ENCODE assay signal across 8 cellular contexts in genomic region chr19:58573658-58574164, GRCh38. TPM values are rescaled to one million over a fixed set of nuclear protein-coding genes. Genes with fewer than 3 reads are reported as not detected.
DNase-seq lines count a peak whose midpoint lies in the region; ATAC-seq and TF ChIP-seq lines count a peak whose summit lies in the region.

No MANE protein-coding gene starts in this region.

- intact Hi-C loops in activated CD4-positive, alpha-beta memory T cell treated with anti-CD3 and anti-CD28 coated beads for 36 hours (cut with micrococcal nuclease): loop anchor here (1.0 kb wide), 5 partner anchors 14 to 133 kb away; partner anchors contain the start of genes CHMP2A, TRIM28, ZBTB45 and ZNF132
- intact Hi-C loops in right cardiac atrium (cut with DNase I): no loop called here

- no peak overlapping the region for H2BK20ac ChIP-seq in H9 (ENCODE audit: low read depth, low read length, poor library complexity, severe bottlenecking)

- WGBS in H9 (ENCODE audit: extremely low coverage, insufficient read length, low lambda C conversion rate): no CpG with 5 or more reads among the region's 20 CpGs
- WGBS in right cardiac atrium: 2% methylated on average over 20 of the region's 20 CpGs

- H3K14ac ChIP-seq in H9 (ENCODE audit: insufficient read depth, low read length): no peak overlapping the region

- peaks cover 17 to 26% of the 10 kb centered on the region in 2 experiments for H3K4me1 Mint-ChIP-seq in H9
- H3K4me1 Mint-ChIP-seq in activated CD4-positive, alpha-beta memory T cell treated with anti-CD3 and anti-CD28 coated beads for 36 hours (ENCODE audit: low read depth): peaks cover 39% of the 10 kb centered on the region

- H3K9me3 Mint-ChIP-seq in H9: no peaks in the 10 kb centered on the region; a peak in 2 of 5 replicates
- no peaks in the 10 kb centered on the region for H3K9me3 Mint-ChIP-seq in activated CD4-positive, alpha-beta memory T cell treated with anti-CD3 and anti-CD28 coated beads for 36 hours

- no peaks in the 10 kb centered on the region for H3K79me1 ChIP-seq in H9 (ENCODE audit: insufficient read depth, low read depth, low read length, poor library complexity, severe bottlenecking)

- H2AK5ac ChIP-seq in H9 (ENCODE audit: insufficient read length, low read length): no peak overlapping the region

- H3K18ac ChIP-seq in H9 (ENCODE audit: insufficient read length, low read depth, low read length): peak overlapping the region; percentile 28

- ATAC-seq in right cardiac atrium (no peak), HG02678 (IDR thresholded peaks at IDR 0.05; ENCODE audit: unreplicated experiment) (no peak), HG02938 (IDR thresholded peaks at IDR 0.05; ENCODE audit: unreplicated experiment) (no peak), esophagus mucosa (no peak)

- CTCF ChIA-PET in activated CD4-positive, alpha-beta memory T cell treated with anti-CD3 and anti-CD28 coated beads for 36 hours (lab: Charles Lee): no interaction called here

- H3K4me1 ChIP-seq in H9 (ENCODE audit: insufficient read depth, low read length): no peaks in the 10 kb centered on the region; the same call in 1 of the 2 replicates
- peaks cover 3% of the 10 kb centered on the region for H3K4me1 ChIP-seq in right cardiac atrium (ENCODE audit: control insufficient read depth, insufficient read depth, low read length)

- H3K27me3 ChIP-seq in H9 (ENCODE audit: insufficient read depth, low read length): no peaks in the 10 kb centered on the region
- H3K27me3 ChIP-seq in right cardiac atrium (ENCODE audit: control insufficient read depth, insufficient read depth): no peaks in the 10 kb centered on the region

- H3K4ac ChIP-seq in H9 (ENCODE audit: low read depth, low read length): no peak overlapping the region

- peaks cover 0 to 16% (median 13%) of the 10 kb centered on the region in 3 experiments; a peak in 4 of 7 replicates for H3K36me3 Mint-ChIP-seq in H9 (ENCODE audit: insufficient read depth in 1 of 3, low read depth in 3 of 3)
- H3K36me3 Mint-ChIP-seq in activated CD4-positive, alpha-beta memory T cell treated with anti-CD3 and anti-CD28 coated beads for 36 hours: no peaks in the 10 kb centered on the region

- H3K27me3 Mint-ChIP-seq in H9 (ENCODE audit: low read depth): peaks cover 2% of the 10 kb centered on the region; the same call in 1 of the 2 replicates
- H3K27me3 Mint-ChIP-seq in activated CD4-positive, alpha-beta memory T cell treated with anti-CD3 and anti-CD28 coated beads for 36 hours: no peaks in the 10 kb centered on the region

- H3T11ph ChIP-seq in H9 (ENCODE audit: low read length): no peak overlapping the region

- no peak overlapping the region for H2BK12ac ChIP-seq in H9 (ENCODE audit: insufficient read length, low read depth, low read length)

- H4K5ac ChIP-seq in H9 (ENCODE audit: insufficient read length, low read depth, low read length): no peak overlapping the region

- H2AFZ ChIP-seq in H9 (ENCODE audit: low read length): no peak overlapping the region

- no peak for DNase-seq in H9
- DNase-seq in activated CD4-positive, alpha-beta memory T cell treated with anti-CD3 and anti-CD28 coated beads for 36 hours: no peak
- no peak for DNase-seq in right cardiac atrium
- DNase-seq in cortex of kidney (lab: John Stamatoyannopoulos, UW): no peak

- no peak for TF ChIP-seq CTCF in H9 (conservative IDR thresholded peaks at IDR 0.05)

- H3K79me2 ChIP-seq in H9 (ENCODE audit: insufficient read depth, low read length): no peaks in the 10 kb centered on the region

- no peak overlapping the region for H3K27ac ChIP-seq in H9 (ENCODE audit: insufficient read length, low read depth, low read length)
- peak overlapping the region; percentile 66 for H3K27ac ChIP-seq in right cardiac atrium (ENCODE audit: low read length)
- peak overlapping the region in 19 of 21 experiments; percentile 31 to 99 (median 95) for H3K27ac ChIP-seq in skin epidermis

- peak overlapping the region; percentile 80 for H3K4me2 ChIP-seq in H9 (ENCODE audit: insufficient read depth, insufficient read length, low read length)

- peak overlapping the region; percentile 96 to 98 for H3K4me3 Mint-ChIP-seq in H9
- peak overlapping the region; percentile 96 for H3K4me3 Mint-ChIP-seq in activated CD4-positive, alpha-beta memory T cell treated with anti-CD3 and anti-CD28 coated beads for 36 hours

- H4K20me1 ChIP-seq in H9 (ENCODE audit: control insufficient read depth, insufficient read depth, insufficient read length): no peaks in the 10 kb centered on the region

- H3K9ac ChIP-seq in H9 (ENCODE audit: extremely low read depth, insufficient read length, low read length): no peak overlapping the region

- peaks cover 9% of the 10 kb centered on the region for H3K23me2 ChIP-seq in H9 (ENCODE audit: insufficient read length, low read depth, low read length, poor library complexity, severe bottlenecking)

- H3K27ac Mint-ChIP-seq in H9: peak overlapping the region in 2 of 3 experiments; percentile 100; a peak in 5 of 7 replicates
- peak overlapping the region; percentile 100 for H3K27ac Mint-ChIP-seq in activated CD4-positive, alpha-beta memory T cell treated with anti-CD3 and anti-CD28 coated beads for 36 hours

- H4K91ac ChIP-seq in H9 (ENCODE audit: insufficient read length, low read depth, low read length): no peak overlapping the region

- H3K9me3 ChIP-seq in H9 (ENCODE audit: control insufficient read depth, low read depth, low read length) (no peaks in the 10 kb centered on the region), right cardiac atrium (ENCODE audit: control insufficient read depth, low read length) (no peaks in the 10 kb centered on the region)

- no peak overlapping the region for H4K8ac ChIP-seq in H9 (replicated peaks; ENCODE audit: insufficient read length, low read depth, low read length)

- H3K23ac ChIP-seq in H9 (ENCODE audit: insufficient read length, low read depth, low read length): no peak overlapping the region

- H2BK5ac ChIP-seq in H9 (ENCODE audit: insufficient read length, low read length): no peak overlapping the region

- H3K4me3 ChIP-seq in right cardiac atrium (ENCODE audit: low read length) (peak overlapping the region; percentile 37), skin epidermis (peak overlapping the region; percentile 50 to 70 (median 62))

- H3K56ac ChIP-seq in H9 (ENCODE audit: insufficient read length, low read depth, low read length): no peak overlapping the region

- H2BK120ac ChIP-seq in H9 (ENCODE audit: low read depth, low read length, poor library complexity, severe bottlenecking): no peak overlapping the region

- H2BK15ac ChIP-seq in H9 (ENCODE audit: low read depth, low read length): no peak overlapping the region

- POLR2A ChIA-PET in activated CD4-positive, alpha-beta memory T cell treated with anti-CD3 and anti-CD28 coated beads for 36 hours (lab: Charles Lee): interaction anchor here (2.4 kb wide), 1 partner anchor 19 kb away, joined by 16 read pairs; the partner anchor contains the start of gene CHMP2A

RNA-seq across cellular contexts. Expression of gene MZF1, which starts 0.6 kb away (rescaled TPM):
- total RNA-seq in H9 (2021): 23.6 and 24.2 TPM in 2 replicates
- 10 to 100 TPM; 13.3 to 14.4 TPM for total RNA-seq in activated CD4-positive, alpha-beta memory T cell treated with anti-CD3 and anti-CD28 coated beads for 36 hours
- total RNA-seq in right cardiac atrium: 10 to 100 TPM; 10.1 to 15.6 (median 12.8) TPM
- polyA plus RNA-seq in right cardiac atrium: 12.0 TPM
- total RNA-seq in esophagus mucosa: 9.4 TPM

RNA-seq across cellular contexts. Expression of gene UBE2M, which starts 15.3 kb away (rescaled TPM):
- total RNA-seq in H9 (2021): 127 and 136 TPM in 2 replicates
- 100 to 1,000 TPM; 107 to 111 TPM for total RNA-seq in activated CD4-positive, alpha-beta memory T cell treated with anti-CD3 and anti-CD28 coated beads for 36 hours
- total RNA-seq in right cardiac atrium: 100 to 1,000 TPM; 117 to 137 (median 123) TPM
- 92.7 TPM for polyA plus RNA-seq in right cardiac atrium
- total RNA-seq in esophagus mucosa: 52.8 TPM

RNA-seq across cellular contexts. Expression of gene CHMP2A, which starts 18.8 kb away (rescaled TPM):
- 105 and 109 TPM in 2 replicates for total RNA-seq in H9 (2021)
- total RNA-seq in activated CD4-positive, alpha-beta memory T cell treated with anti-CD3 and anti-CD28 coated beads for 36 hours: 100 to 1,000 TPM; 120 to 122 TPM
- 100 to 1,000 TPM; 106 to 116 (median 114) TPM for total RNA-seq in right cardiac atrium
- polyA plus RNA-seq in right cardiac atrium: 196 TPM
- 98.8 TPM for total RNA-seq in esophagus mucosa

RNA-seq across cellular contexts. Expression of gene TRIM28, which starts 29.8 kb away (rescaled TPM):
- total RNA-seq in H9 (2021): 1,058 and 1,084 TPM in 2 replicates
- total RNA-seq in activated CD4-positive, alpha-beta memory T cell treated with anti-CD3 and anti-CD28 coated beads for 36 hours: 100 to 1,000 TPM; 404 to 408 TPM
- 100 to 1,000 TPM; 139 to 161 (median 148) TPM for total RNA-seq in right cardiac atrium
- 98.7 TPM for polyA plus RNA-seq in right cardiac atrium
- 204 TPM for total RNA-seq in esophagus mucosa

RNA-seq across cellular contexts. Expression of gene ZBTB45, which starts 54.1 kb away (rescaled TPM):
- 18.7 and 18.8 TPM in 2 replicates for total RNA-seq in H9 (2021)
- 1 to 10 TPM; 9.9 to 10.0 TPM for total RNA-seq in activated CD4-positive, alpha-beta memory T cell treated with anti-CD3 and anti-CD28 coated beads for 36 hours
- total RNA-seq in right cardiac atrium: 10 to 100 TPM in 3 of 4 donors, 1 to 10 TPM in 1; 9.9 to 13.1 (median 11.1) TPM
- 7.0 TPM for polyA plus RNA-seq in right cardiac atrium
- total RNA-seq in esophagus mucosa: 8.0 TPM
